In genomic region chr3:182078929-182079328, GRCh38 we compare ENCODE assay signal across 26 cellular contexts.
"Had no signal": no experiment of that assay in that cellular context is flagged by ENCODE, and none has a peak within 500 bp of the region (broad histone marks: within the 10 kb centered on the region; RNA-seq: fewer than 3 reads in every experiment).

No MANE protein-coding gene starts in this region.

- H3K4me3 ChIP-seq: left lung, lower lobe of right lung, pancreas, psoas muscle, right lobe of liver, smooth muscle cell, tibial nerve, uterus had no signal

- H3K27me3 Mint-ChIP-seq: naive B cell; stimulated activated naive CD8-positive, alpha-beta T cell treated with anti-CD3 and anti-CD28 coated beads, Interleukin-15, amount 100 ng/mL, for 72 hours had no signal

- H3K27ac ChIP-seq: left lung, lower lobe of right lung, pancreas, psoas muscle, right lobe of liver, tibial nerve, uterus had no signal

- H3K9me3 ChIP-seq: left lung, lower lobe of right lung, pancreas, psoas muscle, right lobe of liver, tibial nerve, uterus had no signal

- DNase-seq: hypothalamus; left colon; left lung; lower lobe of right lung; mammary epithelial cell; mesendoderm; naive B cell; natural killer cell; nephron progenitor cell; pancreas; psoas muscle; right lobe of liver; stimulated activated CD4-positive, alpha-beta T cell treated with anti-CD3 and anti-CD28 coated beads, Interleukin-1b, Interleukin-23, amount 100 ng/mL, for 48 hours; stimulated activated CD4-positive, alpha-beta T cell treated with anti-CD3 and anti-CD28 coated beads, Interleukin-2, amount 100 ng/mL, for 48 hours; stimulated activated CD4-positive, alpha-beta T cell treated with anti-CD3 and anti-CD28 coated beads, Interleukin-4, amount 100 ng/mL, for 4 hours; stimulated activated CD8-positive, alpha-beta memory T cell treated with anti-CD3 and anti-CD28 coated beads, Interleukin-4, amount 100 ng/mL, for 48 hours; stimulated activated naive CD4-positive, alpha-beta T cell treated with Interleukin-2 at 50 U/mL for 16 hours; stimulated activated naive CD8-positive, alpha-beta T cell treated with anti-CD3 and anti-CD28 coated beads, Interleukin-15, amount 100 ng/mL, for 72 hours; substantia nigra; uterus had no signal

- FAIRE-seq: keratinocyte, pancreas had no signal

- H3K4me1 ChIP-seq: left lung, lower lobe of right lung, pancreas, psoas muscle, right lobe of liver, tibial nerve, uterus had no signal

- H3K27ac Mint-ChIP-seq: mesothelial cell of epicardium; naive B cell; natural killer cell; nephron progenitor cell; stimulated activated memory B cell treated with anti-CD40 and anti-IgM and Interleukin-4, amounts not matched to agents 10 μg/mL and 1 μg/mL and 100 μg/mL, for 72 hours; type B pancreatic cell had no signal

- H3K9me3 Mint-ChIP-seq: mesothelial cell of epicardium; nephron progenitor cell; stimulated activated memory B cell treated with anti-CD40 and anti-IgM and Interleukin-4, amounts not matched to agents 10 μg/mL and 1 μg/mL and 100 μg/mL, for 72 hours; stimulated activated naive CD8-positive, alpha-beta T cell treated with anti-CD3 and anti-CD28 coated beads, Interleukin-15, amount 100 ng/mL, for 72 hours had no signal

- H3K27me3 ChIP-seq: left lung, right lobe of liver, tibial nerve, uterus had no signal

- H3K4me1 Mint-ChIP-seq: mesothelial cell of epicardium; naive B cell; natural killer cell; nephron progenitor cell; stimulated activated memory B cell treated with anti-CD40 and anti-IgM and Interleukin-4, amounts not matched to agents 10 μg/mL and 1 μg/mL and 100 μg/mL, for 72 hours; stimulated activated naive CD8-positive, alpha-beta T cell treated with anti-CD3 and anti-CD28 coated beads, Interleukin-15, amount 100 ng/mL, for 72 hours had no signal

- H3K4me2 ChIP-seq: smooth muscle cell had no signal

- ATAC-seq: left colon; left lung; lower lobe of right lung; natural killer cell; pancreas; psoas muscle; right lobe of liver; stimulated activated memory B cell treated with anti-CD40 and anti-IgM and Interleukin-4, amounts not matched to agents 10 μg/mL and 1 μg/mL and 100 μg/mL, for 72 hours; stimulated activated naive CD8-positive, alpha-beta T cell treated with anti-CD3 and anti-CD28 coated beads, Interleukin-15, amount 100 ng/mL, for 72 hours had no signal

- H3K36me3 Mint-ChIP-seq: mesothelial cell of epicardium; naive B cell; natural killer cell; stimulated activated memory B cell treated with anti-CD40 and anti-IgM and Interleukin-4, amounts not matched to agents 10 μg/mL and 1 μg/mL and 100 μg/mL, for 72 hours; type B pancreatic cell had no signal

- H3K4me3 Mint-ChIP-seq: mesothelial cell of epicardium; naive B cell; natural killer cell; nephron progenitor cell; stimulated activated memory B cell treated with anti-CD40 and anti-IgM and Interleukin-4, amounts not matched to agents 10 μg/mL and 1 μg/mL and 100 μg/mL, for 72 hours; stimulated activated naive CD8-positive, alpha-beta T cell treated with anti-CD3 and anti-CD28 coated beads, Interleukin-15, amount 100 ng/mL, for 72 hours; type B pancreatic cell had no signal

- H3K36me3 ChIP-seq: left lung, lower lobe of right lung, pancreas, right lobe of liver, tibial nerve, uterus had no signal
